ENCODE assay signal across 14 cellular contexts in genomic region chr9:128011071-128011817, GRCh38. TPM values are rescaled to one million over a fixed set of nuclear protein-coding genes. Genes with fewer than 3 reads are reported as not detected.
DNase-seq lines count a peak whose midpoint lies in the region; ATAC-seq, FAIRE-seq and TF ChIP-seq lines count a peak whose summit lies in the region.
"Had no signal": no experiment of that assay in that cellular context is flagged by ENCODE, and none has a peak within 500 bp of the region (broad histone marks: within the 10 kb centered on the region; RNA-seq: fewer than 3 reads in every experiment).

No MANE protein-coding gene starts in this region.

- peak; percentile 61 for ATAC-seq in PC-3
- ATAC-seq in gastroesophageal sphincter = peak; percentile 18
- ATAC-seq: psoas muscle had no signal

- no peak overlapping the region for H3K4me2 ChIP-seq in PC-3 (ENCODE audit: low read length)

- BruUV-seq in PC-3 (replicated peaks; lab: Mats Ljungman, UMichigan) = no TSS peak

- H3K27me3 Mint-ChIP-seq in CD8-positive, alpha-beta memory T cell = no peaks in the 10 kb centered on the region
- peaks cover 9% of the 10 kb centered on the region for H3K27me3 Mint-ChIP-seq in nephron (ENCODE audit: low read depth)

- CTCF ChIA-PET in CD8-positive, alpha-beta memory T cell (lab: Charles Lee) = interaction anchor here (1.7 kb wide), 1 partner anchor 16 kb away, joined by 7 read pairs; no protein-coding TSS in a partner anchor
- CTCF ChIA-PET in PC-3 (lab: Charles Lee) = no interaction called here

- no peaks in the 10 kb centered on the region for H3K27me3 ChIP-seq in CD8-positive, alpha-beta memory T cell (ENCODE audit: insufficient read depth, low read length, poor library complexity, severe bottlenecking)
- H3K27me3 ChIP-seq in PC-3 (ENCODE audit: low read length) (no peaks in the 10 kb centered on the region), gastroesophageal sphincter (no peaks in the 10 kb centered on the region)
- H3K27me3 ChIP-seq: thyroid gland had no signal

- H3F3A ChIP-seq in PC-3 (ENCODE audit: low read length, unreplicated experiment) = no peaks in the 10 kb centered on the region

- no peaks in the 10 kb centered on the region for H3K36me3 ChIP-seq in CD8-positive, alpha-beta memory T cell (ENCODE audit: insufficient read depth, low read length)
- H3K36me3 ChIP-seq in PC-3 (ENCODE audit: low read depth, low read length) (no peaks in the 10 kb centered on the region), gastroesophageal sphincter (no peaks in the 10 kb centered on the region)
- H3K36me3 ChIP-seq: thyroid gland had no signal

- no peak overlapping the region for H3K4me3 ChIP-seq in CD8-positive, alpha-beta memory T cell (ENCODE audit: low read length)
- H3K4me3 ChIP-seq in PC-3 (ENCODE audit: low read length) = no peak overlapping the region
- no peak overlapping the region for H3K4me3 ChIP-seq in gastroesophageal sphincter
- H3K4me3 ChIP-seq: psoas muscle, thyroid gland had no signal

- H3K9me3 Mint-ChIP-seq in CD8-positive, alpha-beta memory T cell = peaks cover 0 to 4% (median 3%) of the 10 kb centered on the region in 5 donors
- peaks cover 7% of the 10 kb centered on the region for H3K9me3 Mint-ChIP-seq in nephron

- no peak for FAIRE-seq in HTR-8/SVneo (lab: Jason Lieb, UNC)
- FAIRE-seq: RCC 7860 had no signal

- no peaks in the 10 kb centered on the region for H4K20me1 ChIP-seq in PC-3 (ENCODE audit: low read length)

- H3K27ac Mint-ChIP-seq in CD8-positive, alpha-beta memory T cell = peak overlapping the region in 5 of 8 donors; percentile 34 to 76 (median 63)
- peak overlapping the region in 2 of 3 experiments; percentile 4 to 47 for H3K27ac Mint-ChIP-seq in nephron
- H3K27ac Mint-ChIP-seq: activated T-helper 2 cell treated with anti-CD3 and anti-CD28 coated beads, Interferon-gamma antibody, Interleukin-2, Interleukin-4, amounts not matched to agents 10 μg/mL and 5 μg/mL and 100 μg/mL, durations not matched to agents 14 hours and 24 hours and 36 hours had no signal

- TF ChIP-seq POLR2A in gastroesophageal sphincter (IDR thresholded peaks at IDR 0.05) = no peak

- H3K79me2 ChIP-seq in PC-3 (ENCODE audit: low read length) = no peaks in the 10 kb centered on the region

- H3K9ac ChIP-seq in PC-3 (ENCODE audit: low read length) = no peak overlapping the region

- TF ChIP-seq EP300 in gastroesophageal sphincter (IDR thresholded peaks at IDR 0.05) = no peak

- no peaks in the 10 kb centered on the region for H3K9me2 ChIP-seq in PC-3 (replicated peaks; ENCODE audit: low read length)

- H3K4me1 Mint-ChIP-seq in CD8-positive, alpha-beta memory T cell = peaks cover 30 to 49% (median 41%) of the 10 kb centered on the region in 3 donors
- H3K4me1 Mint-ChIP-seq in nephron = peaks cover 22% of the 10 kb centered on the region

- H3K27ac ChIP-seq in CD8-positive, alpha-beta memory T cell (ENCODE audit: low read depth, low read length) = no peak overlapping the region
- no peak overlapping the region for H3K27ac ChIP-seq in PC-3 (ENCODE audit: low read length)
- H3K27ac ChIP-seq in gastroesophageal sphincter = no peak overlapping the region
- H3K27ac ChIP-seq: psoas muscle had no signal

- peaks cover 4% of the 10 kb centered on the region for H3K9me3 ChIP-seq in CD8-positive, alpha-beta memory T cell (ENCODE audit: low read length)
- H3K9me3 ChIP-seq in PC-3 (ENCODE audit: low read length) = no peaks in the 10 kb centered on the region
- H3K9me3 ChIP-seq in gastroesophageal sphincter = peaks cover 0 to 4% (median 0%) of the 10 kb centered on the region in 3 donors
- H3K9me3 ChIP-seq: psoas muscle, thyroid gland had no signal

- H3K4me3 Mint-ChIP-seq in CD8-positive, alpha-beta memory T cell = no peak overlapping the region
- no peak overlapping the region for H3K4me3 Mint-ChIP-seq in nephron

- POLR2A ChIA-PET in CD8-positive, alpha-beta memory T cell (lab: Charles Lee) = interaction anchor here (0.9 kb wide), 1 partner anchor 31 kb away, joined by 4 read pairs; no protein-coding TSS in a partner anchor
- POLR2A ChIA-PET in PC-3 (lab: Charles Lee; ENCODE audit: unreplicated experiment) = no interaction called here

- no peak for DNase-seq in CD8-positive, alpha-beta memory T cell
- peak; percentile 19 for DNase-seq in PC-3
- no peak for DNase-seq in NCI-H1436 treated with DMSO at 0.1 percent for 48 hours (lab: John Stamatoyannopoulos, UW)
- DNase-seq in central memory CD4-positive, alpha-beta T cell = no peak
- no peak for DNase-seq in HTR-8/SVneo (ENCODE audit: insufficient read length, low spot score)
- no peak for DNase-seq in stimulated activated CD4-positive, alpha-beta T cell treated with anti-CD3 and anti-CD28 coated beads, Interleukin-4, amount 100 ng/mL, for 1 hour
- DNase-seq: caudate nucleus, kidney glomerular epithelial cell had no signal

- 35 to 60% methylated on average over 1 to 4 of the region's 12 CpGs for WGBS in gastroesophageal sphincter (ENCODE audit: low coverage in 1 of 2), 2 donors

- H3K36me3 Mint-ChIP-seq in CD8-positive, alpha-beta memory T cell = peaks cover 0 to 4% (median 3%) of the 10 kb centered on the region in 3 donors
- no peaks in the 10 kb centered on the region for H3K36me3 Mint-ChIP-seq in nephron (ENCODE audit: low read depth)

- TF ChIP-seq CTCF in PC-3 (conservative IDR thresholded peaks at IDR 0.05; ENCODE audit: low read depth, low read length) (no peak), gastroesophageal sphincter (IDR thresholded peaks at IDR 0.05) (no peak), nephron (IDR thresholded peaks at IDR 0.05; ENCODE audit: unreplicated experiment in 3 of 3) (no peak)

- no peak overlapping the region for H2AFZ ChIP-seq in PC-3 (ENCODE audit: low read length)

- peaks cover 49% of the 10 kb centered on the region for H3K4me1 ChIP-seq in CD8-positive, alpha-beta memory T cell (ENCODE audit: insufficient read depth, low read length)
- peaks cover 13% of the 10 kb centered on the region for H3K4me1 ChIP-seq in PC-3 (ENCODE audit: insufficient read depth, low read length)
- H3K4me1 ChIP-seq in gastroesophageal sphincter = peaks cover 0 to 11% (median 4%) of the 10 kb centered on the region in 3 donors

- intact Hi-C loops in PC-3 (cut with micrococcal nuclease) = no loop called here

RNA-seq across cellular contexts. Expression of gene EEIG1, which starts 30.5 kb away (rescaled TPM):
- total RNA-seq in CD8-positive, alpha-beta memory T cell = 10 to 100 TPM; 82.2 to 93.3 TPM
- polyA plus RNA-seq in CD8-positive, alpha-beta memory T cell = 167 TPM
- 10.8 and 26.1 TPM in 2 replicates for total RNA-seq in PC-3 (2014; rRNA removed)
- 10 to 100 TPM in 3 of 4 donors, 1 to 10 TPM in 1; 7.0 to 22.0 (median 16.3) TPM for total RNA-seq in gastroesophageal sphincter

RNA-seq across cellular contexts. Expression of gene NAIF1, which starts 55.9 kb away (rescaled TPM):
- 10 to 100 TPM; 13.1 to 14.0 TPM for total RNA-seq in CD8-positive, alpha-beta memory T cell
- 13.5 TPM for polyA plus RNA-seq in CD8-positive, alpha-beta memory T cell
- total RNA-seq in PC-3 (2014; rRNA removed) (8.4 and 11.1 TPM in 2 replicates), gastroesophageal sphincter (10 to 100 TPM in 1 of 4 donors, 1 to 10 TPM in 3; 5.3 to 11.4 (median 8.6) TPM)

RNA-seq across cellular contexts. Expression of gene SLC25A25, which starts 56.8 kb away (rescaled TPM):
- total RNA-seq in CD8-positive, alpha-beta memory T cell = 10 to 100 TPM; 17.7 to 17.8 TPM
- polyA plus RNA-seq in CD8-positive, alpha-beta memory T cell = 19.8 TPM
- 25.2 and 37.0 TPM in 2 replicates for total RNA-seq in PC-3 (2014; rRNA removed)
- total RNA-seq in gastroesophageal sphincter = 10 to 100 TPM; 16.1 to 64.1 (median 18.3) TPM
